In the genomic region with DNA sequence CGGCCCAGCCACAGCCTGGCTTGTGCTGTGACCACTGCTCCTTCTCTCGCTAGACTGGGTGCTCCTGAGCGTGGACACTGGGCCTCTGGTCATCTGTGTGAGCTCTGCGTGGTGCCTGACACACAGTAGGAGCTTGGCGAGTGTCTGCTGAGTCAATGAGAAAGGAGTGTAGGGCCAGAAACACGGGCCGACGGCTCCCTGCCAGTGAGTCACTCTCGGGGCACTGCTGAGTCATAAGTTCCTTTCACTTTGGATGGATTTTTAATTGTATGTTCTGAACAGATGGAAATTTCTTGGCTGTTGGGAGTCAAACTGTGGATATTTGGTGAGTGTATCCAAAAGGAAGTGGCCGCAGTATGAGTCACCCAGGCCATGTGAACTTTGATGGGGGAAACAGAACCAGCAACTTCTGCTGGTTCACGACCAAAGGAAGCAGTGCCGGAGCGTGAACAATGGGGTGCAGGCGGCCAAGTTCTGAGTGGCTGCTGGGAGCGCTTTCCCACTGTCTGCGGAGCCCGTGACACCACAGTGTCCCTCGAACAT, we compare ENCODE assay signal across 8 cellular contexts. TPM values are rescaled to one million over a fixed set of nuclear protein-coding genes. Genes with fewer than 3 reads are reported as not detected.
DNase-seq lines count a peak whose midpoint lies in the region; ATAC-seq and TF ChIP-seq lines count a peak whose summit lies in the region.

No MANE protein-coding gene starts in this region.

- H3K4me1 Mint-ChIP-seq in endodermal cell, result peaks cover 59% of the 10 kb centered on the region

- peak; percentile 78 for ATAC-seq in stimulated activated naive CD8-positive, alpha-beta T cell treated with anti-CD3 and anti-CD28 coated beads, Interleukin-15, Interleukin-2, amounts not matched to agents 100 U/mL and 50 U/mL, for 24 hours

- H3K4me3 ChIP-seq in endodermal cell (ENCODE audit: low read length), result no peak overlapping the region
- no peak overlapping the region for H3K4me3 ChIP-seq in effector memory CD4-positive, alpha-beta T cell (ENCODE audit: insufficient read depth, low read depth, low read length, poor library complexity, severe bottlenecking)

- H3K27me3 Mint-ChIP-seq in endodermal cell (ENCODE audit: insufficient read depth), result no peaks in the 10 kb centered on the region

- H3K27ac ChIP-seq in endodermal cell (ENCODE audit: low read depth, low read length), result peak overlapping the region; percentile 56
- H3K27ac ChIP-seq in effector memory CD4-positive, alpha-beta T cell (ENCODE audit: insufficient read depth, low read length, poor library complexity, severe bottlenecking), result no peak overlapping the region

- DNase-seq in activated T-cell treated with anti-CD3 and anti-CD28 coated beads for 24 hours (ENCODE audit: low read depth) (peak; percentile 28), endodermal cell (no peak), midbrain (lab: John Stamatoyannopoulos, UW) (peak; percentile 49), NCI-H1105 (lab: John Stamatoyannopoulos, UW) (no peak)
- no peak for DNase-seq in activated T-cell treated with anti-CD3 and anti-CD28 coated beads, Interleukin-2, amount 50 U/mL, for 1 hour
- peak; percentile 19 to 23 for DNase-seq in activated CD4-positive, alpha-beta T cell treated with anti-CD3 and anti-CD28 coated beads for 24 hours (ENCODE audit: low read depth in 2 of 2)
- peak; percentile 49 for DNase-seq in stimulated activated naive CD8-positive, alpha-beta T cell treated with anti-CD3 and anti-CD28 coated beads, Interleukin-15, Interleukin-2, amounts not matched to agents 100 U/mL and 50 U/mL, for 24 hours
- no peak for DNase-seq in effector memory CD4-positive, alpha-beta T cell

- no peaks in the 10 kb centered on the region for H3K36me3 ChIP-seq in endodermal cell (ENCODE audit: control insufficient read depth, insufficient read depth, low read length)
- H3K36me3 ChIP-seq in effector memory CD4-positive, alpha-beta T cell (ENCODE audit: control insufficient read depth, insufficient read depth, low read length), result no peaks in the 10 kb centered on the region

- H3K9ac ChIP-seq in endodermal cell (ENCODE audit: extremely low read depth, low read length, poor library complexity, severe bottlenecking), result no peak overlapping the region

- TF ChIP-seq CTCF in endodermal cell (conservative IDR thresholded peaks at IDR 0.05), result no peak

- no peaks in the 10 kb centered on the region for H3K36me3 Mint-ChIP-seq in endodermal cell (ENCODE audit: low read depth)

- no peak overlapping the region for H3K4me3 Mint-ChIP-seq in endodermal cell

- WGBS in endodermal cell (ENCODE audit: insufficient coverage in 1 of 2, insufficient read length in 1 of 2), 2 experiments, result 75 to 89% methylated on average over 8 to 18 of the region's 18 CpGs

- no peaks in the 10 kb centered on the region for H3K9me3 Mint-ChIP-seq in endodermal cell

- peak overlapping the region; percentile 16 for H3K27ac Mint-ChIP-seq in endodermal cell

- no peaks in the 10 kb centered on the region for H3K9me3 ChIP-seq in endodermal cell (ENCODE audit: control insufficient read depth, low read length)
- no peaks in the 10 kb centered on the region for H3K9me3 ChIP-seq in effector memory CD4-positive, alpha-beta T cell (ENCODE audit: control insufficient read depth, low read length)

- peaks cover 38% of the 10 kb centered on the region for H3K4me1 ChIP-seq in endodermal cell (ENCODE audit: control insufficient read depth, insufficient read depth, low read length)
- H3K4me1 ChIP-seq in effector memory CD4-positive, alpha-beta T cell (ENCODE audit: control insufficient read depth, insufficient read depth, low read length, poor library complexity, severe bottlenecking), result no peaks in the 10 kb centered on the region

- no peaks in the 10 kb centered on the region for H3K27me3 ChIP-seq in endodermal cell (ENCODE audit: control insufficient read depth, insufficient read depth, low read length, poor library complexity, severe bottlenecking)
- no peaks in the 10 kb centered on the region for H3K27me3 ChIP-seq in effector memory CD4-positive, alpha-beta T cell (replicated peaks; ENCODE audit: control insufficient read depth, insufficient read depth, low read length, poor library complexity, severe bottlenecking)

RNA-seq across cellular contexts. Expression of gene COL18A1, which starts 41.0 kb away (rescaled TPM):
- total RNA-seq in endodermal cell, result 100 to 1,000 TPM; 332 to 398 TPM
- polyA plus RNA-seq in endodermal cell (2013, experiment 1 of 2), result 216 TPM
- 213 TPM for polyA plus RNA-seq in endodermal cell (2013, experiment 2 of 2)

Comparison
In these comparisons a context has a peak if more than half of its experiments do, and no peak if none do; other contexts are left out.
1. DNase-seq: peak in activated T-cell treated with anti-CD3 and anti-CD28 coated beads for 24 hours (single experiment), activated CD4-positive, alpha-beta T cell treated with anti-CD3 and anti-CD28 coated beads for 24 hours (2 of 2), midbrain (single experiment) and stimulated activated naive CD8-positive, alpha-beta T cell treated with anti-CD3 and anti-CD28 coated beads, Interleukin-15, Interleukin-2, amounts not matched to agents 100 U/mL and 50 U/mL, for 24 hours (single experiment); none in activated T-cell treated with anti-CD3 and anti-CD28 coated beads, Interleukin-2, amount 50 U/mL, for 1 hour (single experiment), endodermal cell (single experiment), NCI-H1105 (single experiment) and effector memory CD4-positive, alpha-beta T cell (0 of 3).